Comparison of ENCODE assay signal across 16 cellular contexts in genomic region chr16:48629016-48629415, GRCh38. TPM values are rescaled to one million over a fixed set of nuclear protein-coding genes. Genes with fewer than 3 reads are reported as not detected.
DNase-seq lines count a peak whose midpoint lies in the region; ATAC-seq and TF ChIP-seq lines count a peak whose summit lies in the region.
"Had no signal": no experiment of that assay in that cellular context is flagged by ENCODE, and none has a peak within 500 bp of the region (broad histone marks: within the 10 kb centered on the region; RNA-seq: fewer than 3 reads in every experiment).

No MANE protein-coding gene starts in this region.

- H3K9me3 Mint-ChIP-seq in endothelial cell (ENCODE audit: unreplicated experiment): no peaks in the 10 kb centered on the region
- H3K9me3 Mint-ChIP-seq: CD4-positive, alpha-beta T cell; HFFc6 had no signal

- no peak for TF ChIP-seq EP300 in stomach (IDR thresholded peaks at IDR 0.05)

- peaks cover 2% of the 10 kb centered on the region for H3K4me1 Mint-ChIP-seq in endothelial cell (ENCODE audit: unreplicated experiment)

- TF ChIP-seq POLR2A in stomach (IDR thresholded peaks at IDR 0.05): no peak

- no peaks in the 10 kb centered on the region for H3K27me3 ChIP-seq in right atrium auricular region
- no peaks in the 10 kb centered on the region for H3K27me3 ChIP-seq in right cardiac atrium (ENCODE audit: control insufficient read depth, insufficient read depth)
- no peaks in the 10 kb centered on the region for H3K27me3 ChIP-seq in stomach

- H3K9me3 ChIP-seq in right atrium auricular region: no peaks in the 10 kb centered on the region
- H3K9me3 ChIP-seq in right cardiac atrium (ENCODE audit: control insufficient read depth, low read length): no peaks in the 10 kb centered on the region
- no peaks in the 10 kb centered on the region for H3K9me3 ChIP-seq in stomach
- H3K9me3 ChIP-seq: HAP-1 had no signal

- H3K27ac ChIP-seq in right atrium auricular region (no peak overlapping the region), right cardiac atrium (ENCODE audit: low read length) (no peak overlapping the region), stomach (no peak overlapping the region)
- H3K27ac ChIP-seq: HL-60 had no signal

- no peak for ATAC-seq in right cardiac atrium

- H3K4me1 ChIP-seq in right atrium auricular region (peaks cover 0 to 7% of the 10 kb centered on the region in 2 donors), right cardiac atrium (ENCODE audit: control insufficient read depth, insufficient read depth, low read length) (no peaks in the 10 kb centered on the region), stomach (peaks cover 0 to 11% (median 6%) of the 10 kb centered on the region in 4 donors)
- H3K4me1 ChIP-seq: HAP-1 had no signal

- no peaks in the 10 kb centered on the region for H3K36me3 Mint-ChIP-seq in endothelial cell (ENCODE audit: low read depth, unreplicated experiment)

- peaks cover 8% of the 10 kb centered on the region for H3K27me3 Mint-ChIP-seq in endothelial cell (ENCODE audit: unreplicated experiment)

- peak; percentile 21 for DNase-seq in right atrium auricular region (ENCODE audit: low spot score)
- DNase-seq in right cardiac atrium: no peak
- no peak for DNase-seq in endothelial cell (ENCODE audit: low spot score)
- DNase-seq in stomach: peak; percentile 18
- DNase-seq in COLO668 (lab: John Stamatoyannopoulos, UW; ENCODE audit: unreplicated experiment): no peak
- no peak for DNase-seq in NCI-H748 treated with DMSO at 0.1 percent for 48 hours (lab: John Stamatoyannopoulos, UW)
- no peak for DNase-seq in SW480 (ENCODE audit: low spot score)
- DNase-seq: C1 segment of cervical spinal cord; CD4-positive, alpha-beta T cell; DMS153; DMS79 treated with DMSO at 0.1 percent for 48 hours; EL; HFFc6 had no signal

- H3K4me3 ChIP-seq in right atrium auricular region: no peak overlapping the region
- H3K4me3 ChIP-seq in right cardiac atrium (ENCODE audit: low read length): no peak overlapping the region
- no peak overlapping the region for H3K4me3 ChIP-seq in stomach
- H3K4me3 ChIP-seq: HAP-1 had no signal

- intact Hi-C loops in right cardiac atrium (cut with DNase I): loop anchor here in 3 of 4 donors (10.0 kb wide), 2 partner anchors 274 to 394 kb away; no protein-coding TSS in a partner anchor
- intact Hi-C loops in stomach (cut with DNase I; ENCODE audit: low total_unique reads): loop anchor here (10.0 kb wide), 1 partner anchor 94 kb away; no protein-coding TSS in a partner anchor

- peak overlapping the region; percentile 6 for H3K27ac Mint-ChIP-seq in endothelial cell (ENCODE audit: unreplicated experiment)
- H3K27ac Mint-ChIP-seq: B cell; CD4-positive, alpha-beta T cell had no signal

- 77% methylated on average over 8 of the region's 8 CpGs for WGBS in right cardiac atrium
- WGBS in stomach, 5 donors: 70 to 77% (median 73%) methylated on average over 8 of the region's 8 CpGs

- TF ChIP-seq CTCF in right atrium auricular region (IDR thresholded peaks at IDR 0.05): no peak
- no peak for TF ChIP-seq CTCF in endothelial cell (IDR thresholded peaks at IDR 0.05; ENCODE audit: unreplicated experiment)
- no peak for TF ChIP-seq CTCF in stomach (IDR thresholded peaks at IDR 0.05)

- no peak overlapping the region for H3K4me3 Mint-ChIP-seq in endothelial cell (ENCODE audit: unreplicated experiment)
- H3K4me3 Mint-ChIP-seq: B cell; CD4-positive, alpha-beta T cell had no signal

- no peaks in the 10 kb centered on the region for H3K36me3 ChIP-seq in right atrium auricular region
- H3K36me3 ChIP-seq in stomach: no peaks in the 10 kb centered on the region
- H3K36me3 ChIP-seq: HAP-1 had no signal

RNA-seq across cellular contexts. Expression of gene N4BP1, which starts 19.0 kb away (rescaled TPM):
- 10 to 100 TPM; 12.3 to 15.0 TPM for total RNA-seq in right atrium auricular region
- total RNA-seq in right cardiac atrium: 10 to 100 TPM; 19.4 to 23.5 (median 20.5) TPM
- 9.1 TPM for polyA plus RNA-seq in right cardiac atrium
- 52.2 TPM for total RNA-seq in endothelial cell (ENCODE audit: unreplicated experiment)
- total RNA-seq in stomach: 10 to 100 TPM in 4 of 5 donors, 1 to 10 TPM in 1; 6.4 to 54.3 (median 40.6) TPM
- polyA plus RNA-seq in stomach: 1 to 10 TPM; 6.7 to 8.5 (median 7.6) TPM

Comparison
In these comparisons a context has a peak if more than half of its experiments do, and no peak if none do; other contexts are left out.
1. DNase-seq: peak in right atrium auricular region (single experiment) and stomach (single experiment); none in right cardiac atrium (0 of 3), endothelial cell (single experiment), COLO668 (single experiment), NCI-H748 treated with DMSO at 0.1 percent for 48 hours (single experiment) and SW480 (single experiment).